In the genomic region with DNA sequence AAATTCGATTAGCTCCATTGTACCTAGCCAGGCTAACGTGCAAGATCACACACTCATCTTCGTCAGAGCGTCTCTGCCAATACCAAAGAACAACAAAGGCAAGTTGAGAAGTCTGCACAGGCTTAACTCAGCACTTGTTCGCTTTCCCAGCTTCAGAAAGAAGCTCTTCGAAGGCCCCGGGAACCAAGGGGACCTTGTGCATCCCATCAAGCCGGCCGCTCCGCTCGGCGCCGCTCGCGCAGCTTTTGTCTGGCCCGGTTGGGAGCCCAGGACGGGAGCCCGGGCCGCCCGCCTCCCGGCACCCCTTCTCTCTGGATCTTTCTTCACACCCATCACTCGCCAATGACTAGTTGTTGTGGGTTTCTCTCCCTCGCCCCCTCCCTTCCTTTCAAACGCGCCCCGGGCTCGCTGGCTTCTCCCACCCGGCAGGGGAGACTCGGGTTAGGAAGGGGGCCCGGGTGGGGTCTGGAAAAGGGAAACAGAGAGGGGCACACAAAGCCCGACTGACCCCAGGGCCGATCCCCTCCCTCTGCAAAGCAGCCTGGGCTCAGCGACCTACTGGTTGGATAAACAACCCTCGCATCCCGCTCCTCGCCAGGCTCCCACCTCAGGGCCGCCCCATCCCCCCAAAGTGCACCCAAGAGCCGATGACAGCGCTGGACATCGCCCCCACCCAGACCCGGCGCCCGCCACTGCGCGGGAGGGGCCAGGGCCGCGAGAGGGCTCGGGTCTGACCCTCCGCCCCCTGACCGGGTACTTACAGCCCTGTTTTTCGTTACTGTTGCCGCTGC, we compare ENCODE assay signal across 8 cellular contexts. TPM values are rescaled to one million over a fixed set of nuclear protein-coding genes. Genes with fewer than 3 reads are reported as not detected.
DNase-seq lines count a peak whose midpoint lies in the region; ATAC-seq, FAIRE-seq and TF ChIP-seq lines count a peak whose summit lies in the region.

No MANE protein-coding gene starts in this region.

- H4K20me1 ChIP-seq in endothelial cell of umbilical vein (replicated peaks; ENCODE audit: control insufficient read depth, extremely low read depth, insufficient read depth, low read length): no peaks in the 10 kb centered on the region

- intact Hi-C loops in endothelial cell of umbilical vein (cut with micrococcal nuclease) (loop anchor here (1.0 kb wide), 4 partner anchors 53 to 118 kb away; a partner anchor contains a TSS), mucosa of descending colon (cut with DNase I, micrococcal nuclease) (loop anchor here in 1 of 2 donors (10.0 kb wide), 1 partner anchor 114 kb away; a partner anchor contains a TSS)

- no TSS peak for BruUV-seq in endothelial cell of umbilical vein (replicated peaks; lab: Mats Ljungman, UMichigan)

- peak; percentile 61 for FAIRE-seq in endothelial cell of umbilical vein (lab: Jason Lieb, UNC)

- POLR2A ChIA-PET in endothelial cell of umbilical vein (lab: Charles Lee): interaction anchor here (1.4 to 3.5 kb wide), 2 partner anchors 88 to 118 kb away, joined by 3 to 43 read pairs; a partner anchor contains a TSS

- no peaks in the 10 kb centered on the region for H3K9me1 ChIP-seq in endothelial cell of umbilical vein (replicated peaks; ENCODE audit: control insufficient read depth, extremely low read depth, insufficient read depth, low read length)

- H3K36me3 ChIP-seq in endothelial cell of umbilical vein (ENCODE audit: control insufficient read depth in 2 of 2, extremely low read depth in 1 of 2, insufficient read depth in 2 of 2, low read length in 2 of 2): no peaks in the 10 kb centered on the region
- no peaks in the 10 kb centered on the region for H3K36me3 ChIP-seq in mucosa of descending colon (ENCODE audit: low read depth)

- peak overlapping the region; percentile 94 for H3K9ac ChIP-seq in endothelial cell of umbilical vein (replicated peaks; ENCODE audit: extremely low read depth, insufficient read depth, low read length)

- CTCF ChIA-PET in endothelial cell of umbilical vein (lab: Charles Lee): interaction anchor here (0.6 to 3.9 kb wide), 7 partner anchors 14 to 247 kb away, joined by 3 to 35 read pairs (median 4); a partner anchor contains a TSS

- H3K79me2 ChIP-seq in endothelial cell of umbilical vein (ENCODE audit: control insufficient read depth, insufficient read depth, low read length): peaks cover 65% of the 10 kb centered on the region

- no peaks in the 10 kb centered on the region for H3K27me3 ChIP-seq in endothelial cell of umbilical vein (ENCODE audit: control insufficient read depth in 2 of 2, insufficient read depth in 2 of 2, low read length in 2 of 2)

- no peaks in the 10 kb centered on the region for H3K9me3 ChIP-seq in endothelial cell of umbilical vein (replicated peaks; ENCODE audit: control insufficient read depth, insufficient read depth, low read length)
- no peaks in the 10 kb centered on the region for H3K9me3 ChIP-seq in mucosa of descending colon

- dilution Hi-C loops in endothelial cell of umbilical vein (cut with MboI; ENCODE audit: extremely low pct_ligation_motif_present, low sequenced_read_pairs): no loop called here

- peak overlapping the region; percentile 83 for H3K27ac ChIP-seq in endothelial cell of umbilical vein (ENCODE audit: insufficient read depth, low read depth, low read length)

- DNase-seq in NCI-H748 (lab: John Stamatoyannopoulos, UW; ENCODE audit: unreplicated experiment) (peak; percentile 62), NCI-H748 treated with DMSO at 0.1 percent for 48 hours (lab: John Stamatoyannopoulos, UW) (no peak), NCI-H526 treated with DMSO at 0.1 percent for 48 hours (lab: John Stamatoyannopoulos, UW) (peak; percentile 85), endothelial cell of umbilical vein (ENCODE audit: low read depth, low spot score) (peak; percentile 64), mucosa of descending colon (peak in 2 of 3 donors; percentile 57 to 70)
- peak; percentile 41 for DNase-seq in activated CD8-positive, alpha-beta memory T cell treated with anti-CD3 and anti-CD28 coated beads, Interleukin-2, amount 50 U/mL, for 4 hours
- DNase-seq in stimulated activated CD8-positive, alpha-beta memory T cell treated with anti-CD3 and anti-CD28 coated beads, Interleukin-4, amount 100 ng/mL, for 4 hours (ENCODE audit: low read depth in 2 of 2, low spot score in 1 of 2): peak; percentile 9 to 16

- TF ChIP-seq POLR2A in endothelial cell of umbilical vein (IDR thresholded peaks at IDR 0.05; ENCODE audit: low read depth, low read length): no peak

- H3K4me1 ChIP-seq in endothelial cell of umbilical vein (ENCODE audit: control insufficient read depth, extremely low read depth, insufficient read depth, low read length): peaks cover 29% of the 10 kb centered on the region
- H3K4me1 ChIP-seq in mucosa of descending colon (ENCODE audit: low read depth): peaks cover 22% of the 10 kb centered on the region

- H3K4me2 ChIP-seq in endothelial cell of umbilical vein (ENCODE audit: insufficient read depth, low read length): peak overlapping the region; percentile 78

- H3K4me3 ChIP-seq in endothelial cell of umbilical vein (replicated peaks in 1 of 3; ENCODE audit: insufficient read depth in 1 of 3, low read depth in 1 of 3, low read length in 3 of 3) (peak overlapping the region; percentile 74 to 84 (median 79)), mucosa of descending colon (peak overlapping the region; percentile 95)

- peak overlapping the region; percentile 52 for H2AFZ ChIP-seq in endothelial cell of umbilical vein (ENCODE audit: low read depth, low read length)

- ATAC-seq in HG02970 (IDR thresholded peaks at IDR 0.05; ENCODE audit: low FRiP score, unreplicated experiment): peak; percentile 44
- peak; percentile 41 for ATAC-seq in mucosa of descending colon

- TF ChIP-seq CTCF in endothelial cell of umbilical vein (IDR thresholded peaks at IDR 0.05; ENCODE audit: extremely low read depth in 1 of 2, insufficient read depth in 1 of 2, low read depth in 1 of 2, low read length in 2 of 2) (no peak), mucosa of descending colon (IDR thresholded peaks at IDR 0.05) (no peak)

TF ChIP-seq in endothelial cell of umbilical vein, 7 proteins besides CTCF, POLR2A, EP300 and RAD21:
- TF ChIP-seq MYC (IDR thresholded peaks at IDR 0.05; ENCODE audit: low read depth, low read length) (no peak), EZH2 (IDR thresholded peaks at IDR 0.05; ENCODE audit: borderline replicate concordance, low read depth, low read length, severe bottlenecking) (no peak), POLR2AphosphoS5 (IDR thresholded peaks at IDR 0.05; ENCODE audit: insufficient read depth, low read depth, low read length) (no peak), FOS (IDR thresholded peaks at IDR 0.05; ENCODE audit: borderline replicate concordance, insufficient read depth, low read length) (no peak), JUN (IDR thresholded peaks at IDR 0.05; ENCODE audit: borderline replicate concordance, insufficient read depth, insufficient read length, low read depth) (no peak), GATA2 (IDR thresholded peaks at IDR 0.05; ENCODE audit: insufficient read depth, insufficient read length, low read depth, low read length) (no peak)
- TF ChIP-seq, protein P1, sequence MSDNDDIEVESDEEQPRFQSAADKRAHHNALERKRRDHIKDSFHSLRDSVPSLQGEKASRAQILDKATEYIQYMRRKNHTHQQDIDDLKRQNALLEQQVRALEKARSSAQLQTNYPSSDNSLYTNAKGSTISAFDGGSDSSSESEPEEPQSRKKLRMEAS (IDR thresholded peaks at IDR 0.05; ENCODE audit: insufficient read depth, insufficient read length): no peak

RNA-seq across cellular contexts. Expression of a gene that starts 0.5 kb away (rescaled TPM):
- total RNA-seq in endothelial cell of umbilical vein: 54.8 and 57.9 TPM in 2 replicates
- 6.9 and 10.0 TPM in 2 replicates for polyA plus RNA-seq in endothelial cell of umbilical vein
- polyA plus RNA-seq in endothelial cell of umbilical vein (2011; cell fraction: cytosol; rRNA removed): 9.4 and 9.7 TPM in 2 replicates
- polyA plus RNA-seq in endothelial cell of umbilical vein (2011; cell fraction: nucleus; rRNA removed): 35.8 and 39.1 TPM in 2 replicates
- 31.0 and 32.9 TPM in 2 replicates for polyA plus RNA-seq in endothelial cell of umbilical vein (2012)
- polyA minus RNA-seq in endothelial cell of umbilical vein: 70.2 and 73.8 TPM in 2 replicates
- 8.1 TPM for polyA minus RNA-seq in endothelial cell of umbilical vein (2011; cell fraction: cytosol; rRNA and poly(A)+ RNA removed)
- 151 and 184 TPM in 2 replicates for polyA minus RNA-seq in endothelial cell of umbilical vein (2011; cell fraction: nucleus; rRNA and poly(A)+ RNA removed)
- total RNA-seq in mucosa of descending colon: 10 to 100 TPM; 30.0 to 64.6 (median 35.1) TPM
